In genomic region chr5:5950658-5951057, GRCh38 we compare ENCODE assay signal across 30 cellular contexts.
"Had no signal": no experiment of that assay in that cellular context is flagged by ENCODE, and none has a peak within 500 bp of the region (broad histone marks: within the 10 kb centered on the region; RNA-seq: fewer than 3 reads in every experiment).

No MANE protein-coding gene starts in this region.

- H3K4me1 ChIP-seq: SJCRH30 had no signal

- ATAC-seq: Panc1, SK-N-SH treated with all-trans-retinoic acid at 6 μM for 48 hours, T-cell had no signal

- H3K27me3 ChIP-seq: SJCRH30 had no signal

- H3K4me3 ChIP-seq: PC-9, SJCRH30, SK-N-MC had no signal

- DNase-seq: Karpas-422, KBM-7, MM.1S, MV-4-11, NCI-H1092, NCI-H1105, NCI-H1417 treated with DMSO at 0.1 percent for 48 hours, NCI-H1436 treated with DMSO at 0.1 percent for 48 hours, NCI-H1694 treated with DMSO at 0.1 percent for 48 hours, NCI-H187 treated with DMSO at 0.1 percent for 48 hours, NCI-H2029, NCI-H2081, NCI-H2171 treated with DMSO at 0.1 percent for 48 hours, NCI-H2227 treated with DMSO at 0.1 percent for 48 hours, NCI-H345, NCI-H446, NCI-H510A treated with DMSO at 0.1 percent for 48 hours, NCI-H524 treated with DMSO at 0.1 percent for 48 hours, NCI-H526 treated with DMSO at 0.1 percent for 48 hours, NCI-H774, PC-9, SHP77, SIG-M5, SJCRH30, T-cell had no signal

- H3K27ac ChIP-seq: KMS-11, PC-9, RWPE1, SJCRH30, SK-N-MC had no signal

- H3K9me3 ChIP-seq: SJCRH30 had no signal

- H3K36me3 ChIP-seq: SJCRH30 had no signal
